In the genomic region with DNA sequence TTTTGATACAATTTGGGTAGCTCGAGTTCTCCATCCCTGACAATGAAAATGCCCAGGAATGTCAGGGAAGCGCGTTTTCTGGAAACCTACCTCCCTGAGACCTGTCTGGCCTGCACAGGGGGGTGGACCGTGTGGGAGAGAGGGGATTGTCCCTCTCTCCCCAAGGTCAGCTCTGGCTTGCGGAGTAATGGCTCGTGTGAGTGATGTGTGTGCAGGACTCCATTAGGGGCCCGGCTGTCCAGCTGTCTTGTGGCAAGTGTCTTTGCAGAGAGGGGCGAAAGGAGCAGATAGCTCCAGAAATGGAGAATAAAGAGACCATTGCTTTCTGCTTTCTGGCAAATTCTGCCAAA, we compare ENCODE assay signal across 1 cellular context.
TF ChIP-seq lines count a peak whose summit lies in the region.

No MANE protein-coding gene starts in this region.

TF ChIP-seq in SK-N-SH treated with all-trans-retinoic acid at 6 μM for 48 hours, 23 proteins besides CTCF, POLR2A, EP300 and RAD21 (continued from another document):
- TF ChIP-seq, protein P1, sequence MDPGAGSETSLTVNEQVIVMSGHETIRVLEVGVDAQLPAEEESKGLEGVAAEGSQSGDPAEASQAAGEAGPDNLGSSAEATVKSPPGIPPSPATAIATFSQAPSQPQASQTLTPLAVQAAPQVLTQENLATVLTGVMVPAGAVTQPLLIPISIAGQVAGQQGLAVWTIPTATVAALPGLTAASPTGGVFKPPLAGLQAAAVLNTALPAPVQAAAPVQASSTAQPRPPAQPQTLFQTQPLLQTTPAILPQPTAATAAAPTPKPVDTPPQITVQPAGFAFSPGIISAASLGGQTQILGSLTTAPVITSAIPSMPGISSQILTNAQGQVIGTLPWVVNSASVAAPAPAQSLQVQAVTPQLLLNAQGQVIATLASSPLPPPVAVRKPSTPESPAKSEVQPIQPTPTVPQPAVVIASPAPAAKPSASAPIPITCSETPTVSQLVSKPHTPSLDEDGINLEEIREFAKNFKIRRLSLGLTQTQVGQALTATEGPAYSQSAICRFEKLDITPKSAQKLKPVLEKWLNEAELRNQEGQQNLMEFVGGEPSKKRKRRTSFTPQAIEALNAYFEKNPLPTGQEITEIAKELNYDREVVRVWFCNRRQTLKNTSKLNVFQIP (CRISPR knock-in tag; IDR thresholded peaks at IDR 0.05; ENCODE audit: borderline replicate concordance, low read depth): no peak
- TF ChIP-seq, protein P2, sequence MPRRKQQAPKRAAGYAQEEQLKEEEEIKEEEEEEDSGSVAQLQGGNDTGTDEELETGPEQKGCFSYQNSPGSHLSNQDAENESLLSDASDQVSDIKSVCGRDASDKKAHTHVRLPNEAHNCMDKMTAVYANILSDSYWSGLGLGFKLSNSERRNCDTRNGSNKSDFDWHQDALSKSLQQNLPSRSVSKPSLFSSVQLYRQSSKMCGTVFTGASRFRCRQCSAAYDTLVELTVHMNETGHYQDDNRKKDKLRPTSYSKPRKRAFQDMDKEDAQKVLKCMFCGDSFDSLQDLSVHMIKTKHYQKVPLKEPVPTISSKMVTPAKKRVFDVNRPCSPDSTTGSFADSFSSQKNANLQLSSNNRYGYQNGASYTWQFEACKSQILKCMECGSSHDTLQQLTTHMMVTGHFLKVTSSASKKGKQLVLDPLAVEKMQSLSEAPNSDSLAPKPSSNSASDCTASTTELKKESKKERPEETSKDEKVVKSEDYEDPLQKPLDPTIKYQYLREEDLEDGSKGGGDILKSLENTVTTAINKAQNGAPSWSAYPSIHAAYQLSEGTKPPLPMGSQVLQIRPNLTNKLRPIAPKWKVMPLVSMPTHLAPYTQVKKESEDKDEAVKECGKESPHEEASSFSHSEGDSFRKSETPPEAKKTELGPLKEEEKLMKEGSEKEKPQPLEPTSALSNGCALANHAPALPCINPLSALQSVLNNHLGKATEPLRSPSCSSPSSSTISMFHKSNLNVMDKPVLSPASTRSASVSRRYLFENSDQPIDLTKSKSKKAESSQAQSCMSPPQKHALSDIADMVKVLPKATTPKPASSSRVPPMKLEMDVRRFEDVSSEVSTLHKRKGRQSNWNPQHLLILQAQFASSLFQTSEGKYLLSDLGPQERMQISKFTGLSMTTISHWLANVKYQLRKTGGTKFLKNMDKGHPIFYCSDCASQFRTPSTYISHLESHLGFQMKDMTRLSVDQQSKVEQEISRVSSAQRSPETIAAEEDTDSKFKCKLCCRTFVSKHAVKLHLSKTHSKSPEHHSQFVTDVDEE (CRISPR knock-in tag; IDR thresholded peaks at IDR 0.05): no peak
